In the genomic region with DNA sequence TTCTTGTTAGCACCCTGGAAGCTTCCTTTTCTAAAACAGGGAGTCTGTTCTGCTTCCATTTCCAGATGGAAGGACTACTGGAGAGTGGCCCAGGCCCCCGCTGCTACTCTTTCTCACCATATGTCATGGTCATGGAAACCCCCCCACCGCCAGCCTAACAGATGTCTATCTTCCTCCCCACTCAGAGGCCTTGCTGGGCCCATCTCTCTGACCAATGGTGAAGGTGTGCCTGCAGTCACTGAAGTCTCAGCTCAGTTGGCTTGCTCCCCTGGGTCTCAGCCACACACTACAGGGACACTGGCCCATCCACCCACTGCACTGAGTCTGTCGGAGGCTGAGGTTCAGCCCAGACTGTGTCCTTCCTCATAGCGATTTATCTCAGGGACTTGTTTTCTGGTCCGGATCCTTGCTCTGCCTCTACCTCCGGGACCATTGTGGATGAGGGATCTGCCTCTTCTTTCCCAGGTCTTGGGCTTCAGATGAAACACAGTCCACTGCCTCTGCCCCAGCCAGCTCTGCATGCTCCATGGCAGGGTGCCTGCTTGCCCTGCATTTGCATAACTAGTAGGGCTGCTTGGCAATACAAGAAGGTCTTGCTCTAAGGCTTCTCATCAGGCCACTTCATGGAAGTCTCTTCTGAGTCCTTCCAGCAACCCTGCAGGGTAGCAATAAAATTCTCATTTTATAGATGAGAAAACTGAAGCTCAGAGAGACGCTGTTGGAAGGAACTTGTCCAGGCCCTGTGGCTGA, we compare ENCODE assay signal across 1 cellular context.
TF ChIP-seq lines count a peak whose summit lies in the region.

No MANE protein-coding gene starts in this region.

TF ChIP-seq in WTC11, 78 proteins besides CTCF, POLR2A, EP300 and RAD21:
- TF ChIP-seq ESRRA (CRISPR knock-in tag; IDR thresholded peaks at IDR 0.05; ENCODE audit: borderline replicate concordance) (no peak), NFYB (CRISPR knock-in tag; conservative IDR thresholded peaks at IDR 0.05; ENCODE audit: low read depth) (no peak), E2F5 (CRISPR knock-in tag; IDR thresholded peaks at IDR 0.05) (no peak), JUN (CRISPR knock-in tag; IDR thresholded peaks at IDR 0.05) (no peak), CREM (CRISPR knock-in tag; IDR thresholded peaks at IDR 0.05) (no peak), ZNF396 (CRISPR knock-in tag; IDR thresholded peaks at IDR 0.05; ENCODE audit: borderline replicate concordance) (no peak), CREB1 (CRISPR knock-in tag; IDR thresholded peaks at IDR 0.05) (no peak), JAZF1 (CRISPR knock-in tag; IDR thresholded peaks at IDR 0.05) (no peak), GTF2I (CRISPR knock-in tag; conservative IDR thresholded peaks at IDR 0.05) (no peak), SMAD3 (CRISPR knock-in tag; IDR thresholded peaks at IDR 0.05; ENCODE audit: borderline replicate concordance) (no peak), CDX4 (CRISPR knock-in tag; IDR thresholded peaks at IDR 0.05; ENCODE audit: borderline replicate concordance) (no peak), ZNF219 (CRISPR knock-in tag; IDR thresholded peaks at IDR 0.05; ENCODE audit: borderline replicate concordance) (no peak), PRDM15 (CRISPR knock-in tag; IDR thresholded peaks at IDR 0.05) (no peak), TP53 (CRISPR knock-in tag; IDR thresholded peaks at IDR 0.05) (no peak), NR1H2 (CRISPR knock-in tag; IDR thresholded peaks at IDR 0.05) (no peak), NR2C2 (CRISPR knock-in tag; IDR thresholded peaks at IDR 0.05) (no peak), TEAD4 (CRISPR knock-in tag; IDR thresholded peaks at IDR 0.05) (no peak), SP1 (CRISPR knock-in tag; conservative IDR thresholded peaks at IDR 0.05) (no peak)
- TF ChIP-seq, protein P1, sequence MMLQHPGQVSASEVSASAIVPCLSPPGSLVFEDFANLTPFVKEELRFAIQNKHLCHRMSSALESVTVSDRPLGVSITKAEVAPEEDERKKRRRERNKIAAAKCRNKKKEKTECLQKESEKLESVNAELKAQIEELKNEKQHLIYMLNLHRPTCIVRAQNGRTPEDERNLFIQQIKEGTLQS (CRISPR knock-in tag; conservative IDR thresholded peaks at IDR 0.05), result no peak
- TF ChIP-seq, protein P2, sequence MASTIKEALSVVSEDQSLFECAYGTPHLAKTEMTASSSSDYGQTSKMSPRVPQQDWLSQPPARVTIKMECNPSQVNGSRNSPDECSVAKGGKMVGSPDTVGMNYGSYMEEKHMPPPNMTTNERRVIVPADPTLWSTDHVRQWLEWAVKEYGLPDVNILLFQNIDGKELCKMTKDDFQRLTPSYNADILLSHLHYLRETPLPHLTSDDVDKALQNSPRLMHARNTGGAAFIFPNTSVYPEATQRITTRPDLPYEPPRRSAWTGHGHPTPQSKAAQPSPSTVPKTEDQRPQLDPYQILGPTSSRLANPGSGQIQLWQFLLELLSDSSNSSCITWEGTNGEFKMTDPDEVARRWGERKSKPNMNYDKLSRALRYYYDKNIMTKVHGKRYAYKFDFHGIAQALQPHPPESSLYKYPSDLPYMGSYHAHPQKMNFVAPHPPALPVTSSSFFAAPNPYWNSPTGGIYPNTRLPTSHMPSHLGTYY (CRISPR knock-in tag; IDR thresholded peaks at IDR 0.05), result no peak
